23 cellular contexts compared by ENCODE assay signal in genomic region chr15:34284937-34285336, GRCh38. TPM values are rescaled to one million over a fixed set of nuclear protein-coding genes. Genes with fewer than 3 reads are reported as not detected.
A peak's percentile ranks its signal among the peaks of the same experiment; 100 is the strongest.
DNase-seq lines count a peak whose midpoint lies in the region; ATAC-seq and TF ChIP-seq lines count a peak whose summit lies in the region.
"Had no signal": no experiment of that assay in that cellular context is flagged by ENCODE, and none has a peak within 500 bp of the region (broad histone marks: within the 10 kb centered on the region; RNA-seq: fewer than 3 reads in every experiment).

No MANE protein-coding gene starts in this region.

- peaks cover 22% of the 10 kb centered on the region for H3K4me1 Mint-ChIP-seq in activated CD4-positive, alpha-beta T cell treated with anti-CD3 and anti-CD28 coated beads for 36 hours
- peaks cover 11 to 20% (median 16%) of the 10 kb centered on the region in 3 donors for H3K4me1 Mint-ChIP-seq in CD8-positive, alpha-beta memory T cell
- H3K4me1 Mint-ChIP-seq in natural killer cell treated with Interleukin-12 subunit alpha and Interleukin-12 subunit beta and Interleukin-15 and Interleukin-18, amount 100 ng/mL, for 72 hours (ENCODE audit: low read depth in 2 of 2) = peaks cover 10 to 16% of the 10 kb centered on the region in 2 donors
- H3K4me1 Mint-ChIP-seq: mesothelial cell of epicardium, neural progenitor cell had no signal

- H3K4me3 ChIP-seq in CD8-positive, alpha-beta memory T cell (ENCODE audit: low read length) = no peak overlapping the region
- H3K4me3 ChIP-seq: coronary artery, MG63, neural progenitor cell, skin epidermis had no signal

- H3K9me3 ChIP-seq in CD8-positive, alpha-beta memory T cell (ENCODE audit: low read length) = no peaks in the 10 kb centered on the region
- H3K9me3 ChIP-seq: BE2C, MG63 had no signal

- CTCF ChIA-PET in activated CD4-positive, alpha-beta T cell treated with anti-CD3 and anti-CD28 coated beads for 36 hours (lab: Charles Lee) = interaction anchor here (0.9 to 1.4 kb wide), 4 partner anchors 9 to 303 kb away, joined by 3 to 4 read pairs (median 4); no protein-coding TSS in a partner anchor
- CTCF ChIA-PET in CD8-positive, alpha-beta memory T cell (lab: Charles Lee) = no interaction called here

- no peaks in the 10 kb centered on the region for H3K27me3 ChIP-seq in CD8-positive, alpha-beta memory T cell (ENCODE audit: insufficient read depth, low read length, poor library complexity, severe bottlenecking)
- H3K27me3 ChIP-seq: BE2C, MG63, neural progenitor cell had no signal

- H3K27me3 Mint-ChIP-seq in activated CD4-positive, alpha-beta T cell treated with anti-CD3 and anti-CD28 coated beads for 36 hours = no peaks in the 10 kb centered on the region
- no peaks in the 10 kb centered on the region for H3K27me3 Mint-ChIP-seq in CD8-positive, alpha-beta memory T cell
- H3K27me3 Mint-ChIP-seq in natural killer cell treated with Interleukin-12 subunit alpha and Interleukin-12 subunit beta and Interleukin-15 and Interleukin-18, amount 100 ng/mL, for 72 hours = no peaks in the 10 kb centered on the region

- H3K36me3 ChIP-seq in CD8-positive, alpha-beta memory T cell (ENCODE audit: insufficient read depth, low read length) = no peaks in the 10 kb centered on the region
- H3K36me3 ChIP-seq: BE2C, MG63, neural progenitor cell had no signal

- peaks cover 3% of the 10 kb centered on the region for H3K9me3 Mint-ChIP-seq in activated CD4-positive, alpha-beta T cell treated with anti-CD3 and anti-CD28 coated beads for 36 hours (ENCODE audit: low read depth)
- no peaks in the 10 kb centered on the region for H3K9me3 Mint-ChIP-seq in CD8-positive, alpha-beta memory T cell
- peaks cover 0 to 8% of the 10 kb centered on the region in 2 donors for H3K9me3 Mint-ChIP-seq in activated naive CD4-positive, alpha-beta T cell treated with anti-CD3 and anti-CD28 coated beads, Interleukin-2, amount 50 U/mL, for 72 hours
- H3K9me3 Mint-ChIP-seq in natural killer cell treated with Interleukin-12 subunit alpha and Interleukin-12 subunit beta and Interleukin-15 and Interleukin-18, amount 100 ng/mL, for 72 hours = peaks cover 4% of the 10 kb centered on the region
- H3K9me3 Mint-ChIP-seq: neural progenitor cell had no signal

- POLR2A ChIA-PET in activated CD4-positive, alpha-beta T cell treated with anti-CD3 and anti-CD28 coated beads for 36 hours (lab: Charles Lee) = no interaction called here
- POLR2A ChIA-PET in CD8-positive, alpha-beta memory T cell (lab: Charles Lee) = no interaction called here

- DNase-seq in activated CD4-positive, alpha-beta T cell treated with anti-CD3 and anti-CD28 coated beads for 36 hours = no peak
- no peak for DNase-seq in activated CD4-positive, alpha-beta T cell treated with anti-CD3 and anti-CD28 coated beads for 1 hour
- DNase-seq in CD8-positive, alpha-beta memory T cell = no peak
- no peak for DNase-seq in activated naive CD4-positive, alpha-beta T cell treated with anti-CD3 and anti-CD28 coated beads, Interleukin-2, amount 50 U/mL, for 72 hours (ENCODE audit: low spot score in 2 of 2)
- DNase-seq in natural killer cell treated with Interleukin-12 subunit alpha and Interleukin-12 subunit beta and Interleukin-15 and Interleukin-18, amount 100 ng/mL, for 72 hours (ENCODE audit: low spot score) = no peak
- no peak for DNase-seq in GM10266 (ENCODE audit: extremely low spot score)
- DNase-seq in T-helper 9 cell = no peak
- DNase-seq: 8988T; BE2C; glutamatergic neuron; MG63; NCI-H1417 treated with DMSO at 0.1 percent for 48 hours; NCI-H524; stimulated activated CD4-positive, alpha-beta T cell treated with anti-CD3 and anti-CD28 coated beads, Interleukin-2, amount 100 ng/mL, for 48 hours had no signal

- peak; percentile 53 for ATAC-seq in activated CD4-positive, alpha-beta T cell treated with anti-CD3 and anti-CD28 coated beads for 36 hours
- ATAC-seq in activated naive CD4-positive, alpha-beta T cell treated with anti-CD3 and anti-CD28 coated beads, Interleukin-2, amount 50 U/mL, for 72 hours = no peak
- no peak for ATAC-seq in natural killer cell treated with Interleukin-12 subunit alpha and Interleukin-12 subunit beta and Interleukin-15 and Interleukin-18, amount 100 ng/mL, for 72 hours
- no peak for ATAC-seq in HG03432 (IDR thresholded peaks at IDR 0.05; ENCODE audit: unreplicated experiment)
- ATAC-seq: activated CD4-positive, CD25-positive, alpha-beta regulatory T cell treated with anti-CD3 and anti-CD28 coated beads, Interleukin-2, amount 50 U/mL, for 24 hours; left lobe of liver had no signal

- H3K4me1 ChIP-seq in CD8-positive, alpha-beta memory T cell (ENCODE audit: insufficient read depth, low read length) = peaks cover 7% of the 10 kb centered on the region
- H3K4me1 ChIP-seq: BE2C, neural progenitor cell had no signal

- H3K4me3 Mint-ChIP-seq in activated CD4-positive, alpha-beta T cell treated with anti-CD3 and anti-CD28 coated beads for 36 hours = no peak overlapping the region
- H3K4me3 Mint-ChIP-seq in CD8-positive, alpha-beta memory T cell = no peak overlapping the region
- no peak overlapping the region for H3K4me3 Mint-ChIP-seq in natural killer cell treated with Interleukin-12 subunit alpha and Interleukin-12 subunit beta and Interleukin-15 and Interleukin-18, amount 100 ng/mL, for 72 hours
- H3K4me3 Mint-ChIP-seq: mesothelial cell of epicardium, neural progenitor cell had no signal

- no peak for TF ChIP-seq CTCF in GM10266 (IDR thresholded peaks at IDR 0.05; ENCODE audit: control insufficient read depth, insufficient read depth, low read depth, missing control alignments)

- H3K27ac Mint-ChIP-seq in activated CD4-positive, alpha-beta T cell treated with anti-CD3 and anti-CD28 coated beads for 36 hours = peak overlapping the region; percentile 71
- H3K27ac Mint-ChIP-seq in CD8-positive, alpha-beta memory T cell = peak overlapping the region in 6 of 8 donors; percentile 6 to 77 (median 24)
- H3K27ac Mint-ChIP-seq in activated naive CD4-positive, alpha-beta T cell treated with anti-CD3 and anti-CD28 coated beads, Interleukin-2, amount 50 U/mL, for 72 hours = peak overlapping the region; percentile 5 to 77
- peak overlapping the region; percentile 22 to 53 for H3K27ac Mint-ChIP-seq in natural killer cell treated with Interleukin-12 subunit alpha and Interleukin-12 subunit beta and Interleukin-15 and Interleukin-18, amount 100 ng/mL, for 72 hours
- H3K27ac Mint-ChIP-seq: mesothelial cell of epicardium, neural progenitor cell had no signal

- peaks cover 2% of the 10 kb centered on the region for H3K36me3 Mint-ChIP-seq in activated CD4-positive, alpha-beta T cell treated with anti-CD3 and anti-CD28 coated beads for 36 hours (ENCODE audit: low read depth)
- peaks cover 1 to 15% (median 2%) of the 10 kb centered on the region in 3 donors for H3K36me3 Mint-ChIP-seq in CD8-positive, alpha-beta memory T cell
- peaks cover 0 to 6% of the 10 kb centered on the region in 2 donors for H3K36me3 Mint-ChIP-seq in activated naive CD4-positive, alpha-beta T cell treated with anti-CD3 and anti-CD28 coated beads, Interleukin-2, amount 50 U/mL, for 72 hours
- peaks cover 6% of the 10 kb centered on the region for H3K36me3 Mint-ChIP-seq in natural killer cell treated with Interleukin-12 subunit alpha and Interleukin-12 subunit beta and Interleukin-15 and Interleukin-18, amount 100 ng/mL, for 72 hours
- H3K36me3 Mint-ChIP-seq: neural progenitor cell had no signal

- no peak overlapping the region for H3K27ac ChIP-seq in CD8-positive, alpha-beta memory T cell (ENCODE audit: low read depth, low read length)
- H3K27ac ChIP-seq: coronary artery, neural progenitor cell, skin epidermis had no signal

- intact Hi-C loops in activated CD4-positive, alpha-beta T cell treated with anti-CD3 and anti-CD28 coated beads for 36 hours (cut with DNase I, micrococcal nuclease) = loop anchor here in 1 of 2 experiments (5.0 kb wide), 1 partner anchor 37 kb away; no protein-coding TSS in a partner anchor

RNA-seq across cellular contexts. Expression of gene SLC12A6, which starts 52.6 kb away (rescaled TPM):
- 10 to 100 TPM; 18.2 to 22.1 TPM for total RNA-seq in activated CD4-positive, alpha-beta T cell treated with anti-CD3 and anti-CD28 coated beads for 36 hours
- total RNA-seq in CD8-positive, alpha-beta memory T cell = 10 to 100 TPM; 19.2 to 20.6 TPM
- 7.1 TPM for polyA plus RNA-seq in CD8-positive, alpha-beta memory T cell
- total RNA-seq in activated naive CD4-positive, alpha-beta T cell treated with anti-CD3 and anti-CD28 coated beads, Interleukin-2, amount 50 U/mL, for 72 hours = 10 to 100 TPM; 29.9 to 45.1 TPM
- 10 to 100 TPM; 49.5 to 67.3 TPM for total RNA-seq in natural killer cell treated with Interleukin-12 subunit alpha and Interleukin-12 subunit beta and Interleukin-15 and Interleukin-18, amount 100 ng/mL, for 72 hours

RNA-seq across cellular contexts. Expression of gene NOP10, which starts 58.0 kb away (rescaled TPM):
- total RNA-seq in activated CD4-positive, alpha-beta T cell treated with anti-CD3 and anti-CD28 coated beads for 36 hours = 100 to 1,000 TPM; 217 to 313 TPM
- total RNA-seq in CD8-positive, alpha-beta memory T cell = 100 to 1,000 TPM; 284 to 292 TPM
- 294 TPM for polyA plus RNA-seq in CD8-positive, alpha-beta memory T cell
- total RNA-seq in activated naive CD4-positive, alpha-beta T cell treated with anti-CD3 and anti-CD28 coated beads, Interleukin-2, amount 50 U/mL, for 72 hours = 100 to 1,000 TPM; 182 to 202 TPM
- total RNA-seq in natural killer cell treated with Interleukin-12 subunit alpha and Interleukin-12 subunit beta and Interleukin-15 and Interleukin-18, amount 100 ng/mL, for 72 hours = 100 to 1,000 TPM; 196 to 250 TPM

RNA-seq across cellular contexts. Expression of gene NUTM1, which starts 58.2 kb away (rescaled TPM):
- not detected for total RNA-seq in activated CD4-positive, alpha-beta T cell treated with anti-CD3 and anti-CD28 coated beads for 36 hours
- not detected for total RNA-seq in CD8-positive, alpha-beta memory T cell
- not detected for polyA plus RNA-seq in CD8-positive, alpha-beta memory T cell
- not detected for total RNA-seq in activated naive CD4-positive, alpha-beta T cell treated with anti-CD3 and anti-CD28 coated beads, Interleukin-2, amount 50 U/mL, for 72 hours
- total RNA-seq in natural killer cell treated with Interleukin-12 subunit alpha and Interleukin-12 subunit beta and Interleukin-15 and Interleukin-18, amount 100 ng/mL, for 72 hours = not detected
- total RNA-seq: left lobe of liver, mesothelial cell of epicardium, ureter had no signal
- polyA plus RNA-seq: adipose tissue had no signal
